ENCODE assay signal across 1 cellular context in the genomic region with DNA sequence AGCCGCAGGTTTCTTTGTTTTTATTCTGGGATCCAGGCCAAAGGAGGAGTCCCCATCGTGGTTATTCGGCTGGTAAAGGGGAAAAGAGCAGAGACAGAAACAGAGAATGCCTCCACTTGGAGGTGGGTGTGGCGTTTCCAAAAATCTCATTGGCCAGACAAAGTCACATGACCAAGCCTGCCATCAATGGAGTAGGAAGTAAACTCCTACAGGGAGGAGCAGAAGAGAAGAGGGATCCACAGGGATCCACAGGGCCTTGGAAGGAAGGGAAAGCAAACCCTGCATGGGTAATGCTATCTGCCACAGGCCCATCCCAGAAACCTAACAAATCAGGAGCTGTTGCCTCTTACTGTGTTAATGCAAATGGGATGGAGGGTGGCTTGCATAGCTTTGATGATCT.
TF ChIP-seq lines count a peak whose summit lies in the region.

No MANE protein-coding gene starts in this region.

TF ChIP-seq in GM23338, 12 proteins besides CTCF, POLR2A, EP300 and RAD21:
- TF ChIP-seq, protein P1, sequence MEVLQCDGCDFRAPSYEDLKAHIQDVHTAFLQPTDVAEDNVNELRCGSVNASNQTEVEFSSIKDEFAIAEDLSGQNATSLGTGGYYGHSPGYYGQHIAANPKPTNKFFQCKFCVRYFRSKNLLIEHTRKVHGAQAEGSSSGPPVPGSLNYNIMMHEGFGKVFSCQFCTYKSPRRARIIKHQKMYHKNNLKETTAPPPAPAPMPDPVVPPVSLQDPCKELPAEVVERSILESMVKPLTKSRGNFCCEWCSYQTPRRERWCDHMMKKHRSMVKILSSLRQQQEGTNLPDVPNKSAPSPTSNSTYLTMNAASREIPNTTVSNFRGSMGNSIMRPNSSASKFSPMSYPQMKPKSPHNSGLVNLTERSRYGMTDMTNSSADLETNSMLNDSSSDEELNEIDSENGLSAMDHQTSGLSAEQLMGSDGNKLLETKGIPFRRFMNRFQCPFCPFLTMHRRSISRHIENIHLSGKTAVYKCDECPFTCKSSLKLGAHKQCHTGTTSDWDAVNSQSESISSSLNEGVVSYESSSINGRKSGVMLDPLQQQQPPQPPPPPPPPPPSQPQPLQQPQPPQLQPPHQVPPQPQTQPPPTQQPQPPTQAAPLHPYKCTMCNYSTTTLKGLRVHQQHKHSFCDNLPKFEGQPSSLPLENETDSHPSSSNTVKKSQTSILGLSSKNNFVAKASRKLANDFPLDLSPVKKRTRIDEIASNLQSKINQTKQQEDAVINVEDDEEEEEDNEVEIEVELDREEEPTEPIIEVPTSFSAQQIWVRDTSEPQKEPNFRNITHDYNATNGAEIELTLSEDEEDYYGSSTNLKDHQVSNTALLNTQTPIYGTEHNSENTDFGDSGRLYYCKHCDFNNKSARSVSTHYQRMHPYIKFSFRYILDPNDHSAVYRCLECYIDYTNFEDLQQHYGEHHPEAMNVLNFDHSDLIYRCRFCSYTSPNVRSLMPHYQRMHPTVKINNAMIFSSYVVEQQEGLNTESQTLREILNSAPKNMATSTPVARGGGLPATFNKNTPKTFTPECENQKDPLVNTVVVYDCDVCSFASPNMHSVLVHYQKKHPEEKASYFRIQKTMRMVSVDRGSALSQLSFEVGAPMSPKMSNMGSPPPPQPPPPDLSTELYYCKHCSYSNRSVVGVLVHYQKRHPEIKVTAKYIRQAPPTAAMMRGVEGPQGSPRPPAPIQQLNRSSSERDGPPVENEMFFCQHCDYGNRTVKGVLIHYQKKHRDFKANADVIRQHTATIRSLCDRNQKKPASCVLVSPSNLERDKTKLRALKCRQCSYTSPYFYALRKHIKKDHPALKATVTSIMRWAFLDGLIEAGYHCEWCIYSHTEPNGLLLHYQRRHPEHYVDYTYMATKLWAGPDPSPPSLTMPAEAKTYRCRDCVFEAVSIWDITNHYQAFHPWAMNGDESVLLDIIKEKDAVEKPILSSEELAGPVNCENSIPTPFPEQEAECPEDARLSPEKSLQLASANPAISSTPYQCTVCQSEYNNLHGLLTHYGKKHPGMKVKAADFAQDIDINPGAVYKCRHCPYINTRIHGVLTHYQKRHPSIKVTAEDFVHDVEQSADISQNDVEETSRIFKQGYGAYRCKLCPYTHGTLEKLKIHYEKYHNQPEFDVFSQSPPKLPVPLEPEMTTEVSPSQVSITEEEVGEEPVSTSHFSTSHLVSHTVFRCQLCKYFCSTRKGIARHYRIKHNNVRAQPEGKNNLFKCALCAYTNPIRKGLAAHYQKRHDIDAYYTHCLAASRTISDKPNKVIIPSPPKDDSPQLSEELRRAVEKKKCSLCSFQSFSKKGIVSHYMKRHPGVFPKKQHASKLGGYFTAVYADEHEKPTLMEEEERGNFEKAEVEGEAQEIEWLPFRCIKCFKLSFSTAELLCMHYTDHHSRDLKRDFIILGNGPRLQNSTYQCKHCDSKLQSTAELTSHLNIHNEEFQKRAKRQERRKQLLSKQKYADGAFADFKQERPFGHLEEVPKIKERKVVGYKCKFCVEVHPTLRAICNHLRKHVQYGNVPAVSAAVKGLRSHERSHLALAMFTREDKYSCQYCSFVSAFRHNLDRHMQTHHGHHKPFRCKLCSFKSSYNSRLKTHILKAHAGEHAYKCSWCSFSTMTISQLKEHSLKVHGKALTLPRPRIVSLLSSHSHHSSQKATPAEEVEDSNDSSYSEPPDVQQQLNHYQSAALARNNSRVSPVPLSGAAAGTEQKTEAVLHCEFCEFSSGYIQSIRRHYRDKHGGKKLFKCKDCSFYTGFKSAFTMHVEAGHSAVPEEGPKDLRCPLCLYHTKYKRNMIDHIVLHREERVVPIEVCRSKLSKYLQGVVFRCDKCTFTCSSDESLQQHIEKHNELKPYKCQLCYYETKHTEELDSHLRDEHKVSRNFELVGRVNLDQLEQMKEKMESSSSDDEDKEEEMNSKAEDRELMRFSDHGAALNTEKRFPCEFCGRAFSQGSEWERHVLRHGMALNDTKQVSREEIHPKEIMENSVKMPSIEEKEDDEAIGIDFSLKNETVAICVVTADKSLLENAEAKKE (CRISPR knock-in tag; IDR thresholded peaks at IDR 0.05): no peak
- TF ChIP-seq JUNB (IDR thresholded peaks at IDR 0.05; ENCODE audit: unreplicated experiment) (no peak), ZNF114 (CRISPR knock-in tag; IDR thresholded peaks at IDR 0.05) (no peak), EZH2phosphoT487 (IDR thresholded peaks at IDR 0.05; ENCODE audit: unreplicated experiment) (no peak), STAT1 (IDR thresholded peaks at IDR 0.05; ENCODE audit: unreplicated experiment) (no peak), ZNF331 (CRISPR knock-in tag; IDR thresholded peaks at IDR 0.05; ENCODE audit: low read depth) (no peak), EZH2 (IDR thresholded peaks at IDR 0.05; ENCODE audit: low read depth, unreplicated experiment) (no peak), POLR2AphosphoS5 (IDR thresholded peaks at IDR 0.05; ENCODE audit: low read depth) (no peak), CREB1 (CRISPR knock-in tag; IDR thresholded peaks at IDR 0.05; ENCODE audit: low read depth) (no peak), NANOG (IDR thresholded peaks at IDR 0.05; ENCODE audit: borderline replicate concordance) (no peak)
- TF ChIP-seq, protein P2, sequence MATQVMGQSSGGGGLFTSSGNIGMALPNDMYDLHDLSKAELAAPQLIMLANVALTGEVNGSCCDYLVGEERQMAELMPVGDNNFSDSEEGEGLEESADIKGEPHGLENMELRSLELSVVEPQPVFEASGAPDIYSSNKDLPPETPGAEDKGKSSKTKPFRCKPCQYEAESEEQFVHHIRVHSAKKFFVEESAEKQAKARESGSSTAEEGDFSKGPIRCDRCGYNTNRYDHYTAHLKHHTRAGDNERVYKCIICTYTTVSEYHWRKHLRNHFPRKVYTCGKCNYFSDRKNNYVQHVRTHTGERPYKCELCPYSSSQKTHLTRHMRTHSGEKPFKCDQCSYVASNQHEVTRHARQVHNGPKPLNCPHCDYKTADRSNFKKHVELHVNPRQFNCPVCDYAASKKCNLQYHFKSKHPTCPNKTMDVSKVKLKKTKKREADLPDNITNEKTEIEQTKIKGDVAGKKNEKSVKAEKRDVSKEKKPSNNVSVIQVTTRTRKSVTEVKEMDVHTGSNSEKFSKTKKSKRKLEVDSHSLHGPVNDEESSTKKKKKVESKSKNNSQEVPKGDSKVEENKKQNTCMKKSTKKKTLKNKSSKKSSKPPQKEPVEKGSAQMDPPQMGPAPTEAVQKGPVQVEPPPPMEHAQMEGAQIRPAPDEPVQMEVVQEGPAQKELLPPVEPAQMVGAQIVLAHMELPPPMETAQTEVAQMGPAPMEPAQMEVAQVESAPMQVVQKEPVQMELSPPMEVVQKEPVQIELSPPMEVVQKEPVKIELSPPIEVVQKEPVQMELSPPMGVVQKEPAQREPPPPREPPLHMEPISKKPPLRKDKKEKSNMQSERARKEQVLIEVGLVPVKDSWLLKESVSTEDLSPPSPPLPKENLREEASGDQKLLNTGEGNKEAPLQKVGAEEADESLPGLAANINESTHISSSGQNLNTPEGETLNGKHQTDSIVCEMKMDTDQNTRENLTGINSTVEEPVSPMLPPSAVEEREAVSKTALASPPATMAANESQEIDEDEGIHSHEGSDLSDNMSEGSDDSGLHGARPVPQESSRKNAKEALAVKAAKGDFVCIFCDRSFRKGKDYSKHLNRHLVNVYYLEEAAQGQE (IDR thresholded peaks at IDR 0.05; ENCODE audit: unreplicated experiment): no peak
- TF ChIP-seq, protein P3, sequence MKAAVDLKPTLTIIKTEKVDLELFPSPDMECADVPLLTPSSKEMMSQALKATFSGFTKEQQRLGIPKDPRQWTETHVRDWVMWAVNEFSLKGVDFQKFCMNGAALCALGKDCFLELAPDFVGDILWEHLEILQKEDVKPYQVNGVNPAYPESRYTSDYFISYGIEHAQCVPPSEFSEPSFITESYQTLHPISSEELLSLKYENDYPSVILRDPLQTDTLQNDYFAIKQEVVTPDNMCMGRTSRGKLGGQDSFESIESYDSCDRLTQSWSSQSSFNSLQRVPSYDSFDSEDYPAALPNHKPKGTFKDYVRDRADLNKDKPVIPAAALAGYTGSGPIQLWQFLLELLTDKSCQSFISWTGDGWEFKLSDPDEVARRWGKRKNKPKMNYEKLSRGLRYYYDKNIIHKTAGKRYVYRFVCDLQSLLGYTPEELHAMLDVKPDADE (IDR thresholded peaks at IDR 0.05): no peak
